ENCODE assay signal across 21 cellular contexts in genomic region chr3:24299236-24299635, GRCh38.
DNase-seq lines count a peak whose midpoint lies in the region; ATAC-seq and FAIRE-seq lines count a peak whose summit lies in the region.
"Had no signal": no experiment of that assay in that cellular context is flagged by ENCODE, and none has a peak within 500 bp of the region (broad histone marks: within the 10 kb centered on the region; RNA-seq: fewer than 3 reads in every experiment).

No MANE protein-coding gene starts in this region.

- no peak overlapping the region for H2BK5ac ChIP-seq in mesenchymal stem cell (ENCODE audit: low read depth, low read length, poor library complexity, severe bottlenecking)

- no peak overlapping the region for H2BK15ac ChIP-seq in mesenchymal stem cell (ENCODE audit: low read depth, poor library complexity, severe bottlenecking)

- H2BK120ac ChIP-seq in mesenchymal stem cell (ENCODE audit: low read depth, low read length), result no peak overlapping the region

- H2AK5ac ChIP-seq in mesenchymal stem cell (ENCODE audit: low read length, severe bottlenecking), result no peak overlapping the region

- DNase-seq in COLO829 (ENCODE audit: low spot score) (peak; percentile 64), RCC 7860 (ENCODE audit: low spot score) (peak; percentile 33), dedifferentiated amniotic fluid mesenchymal stem cell (ENCODE audit: extremely low spot score) (peak; percentile 57), mesenchymal stem cell (no peak), G401 (ENCODE audit: low spot score) (no peak), left colon (no peak)
- DNase-seq in activated CD4-positive, alpha-beta T cell treated with anti-CD3 and anti-CD28 coated beads, Interleukin-2, amount 10 ng/mL, durations not matched to agents 7 days and 5 days, result no peak
- no peak for DNase-seq in activated CD4-positive, alpha-beta memory T cell treated with anti-CD3 and anti-CD28 coated beads, Interleukin-2, amount 10 ng/mL, durations not matched to agents 7 days and 5 days
- DNase-seq: activated CD4-positive, CD25-positive, alpha-beta regulatory T cell treated with anti-CD3 and anti-CD28 coated beads, Interleukin-2, amount 50 U/mL, for 72 hours; activated CD8-positive, alpha-beta memory T cell treated with anti-CD3 and anti-CD28 coated beads, Interleukin-2, amount 10 ng/mL, durations not matched to agents 7 days and 5 days; DMS79 treated with DMSO at 0.1 percent for 48 hours; head of caudate nucleus; Karpas-422; lower lobe of right lung; NCI-H1092 treated with DMSO at 0.1 percent for 48 hours; NCI-H2081; NCI-H510A treated with DMSO at 0.1 percent for 48 hours had no signal

- H3K36me3 Mint-ChIP-seq in activated CD4-positive, alpha-beta T cell treated with anti-CD3 and anti-CD28 coated beads, Interleukin-2, amount 10 ng/mL, durations not matched to agents 7 days and 5 days (ENCODE audit: low read depth), result no peaks in the 10 kb centered on the region
- H3K36me3 Mint-ChIP-seq in activated CD4-positive, alpha-beta memory T cell treated with anti-CD3 and anti-CD28 coated beads, Interleukin-2, amount 10 ng/mL, durations not matched to agents 7 days and 5 days (ENCODE audit: low read depth), result no peaks in the 10 kb centered on the region
- H3K36me3 Mint-ChIP-seq: activated CD8-positive, alpha-beta memory T cell treated with anti-CD3 and anti-CD28 coated beads, Interleukin-2, amount 10 ng/mL, durations not matched to agents 7 days and 5 days had no signal

- H3K9ac ChIP-seq in mesenchymal stem cell (ENCODE audit: low read length), result no peak overlapping the region

- H3K4me3 ChIP-seq in mesenchymal stem cell (ENCODE audit: insufficient read depth in 1 of 2, low read depth in 1 of 2, low read length in 2 of 2), result no peak overlapping the region
- H3K4me3 ChIP-seq: cardiac muscle cell, lower lobe of right lung, vagina had no signal

- POLR2A ChIA-PET in activated CD4-positive, alpha-beta T cell treated with anti-CD3 and anti-CD28 coated beads, Interleukin-2, amount 10 ng/mL, durations not matched to agents 7 days and 5 days (lab: Charles Lee), result no interaction called here
- POLR2A ChIA-PET in activated CD4-positive, alpha-beta memory T cell treated with anti-CD3 and anti-CD28 coated beads, Interleukin-2, amount 10 ng/mL, durations not matched to agents 7 days and 5 days (lab: Charles Lee), result no interaction called here

- no peak for ATAC-seq in left colon
- ATAC-seq: activated CD8-positive, alpha-beta memory T cell treated with anti-CD3 and anti-CD28 coated beads, Interleukin-2, amount 10 ng/mL, durations not matched to agents 7 days and 5 days; lower lobe of right lung had no signal

- H2BK12ac ChIP-seq in mesenchymal stem cell (ENCODE audit: low read length in 2 of 2), result no peak overlapping the region

- H3K23ac ChIP-seq in mesenchymal stem cell (ENCODE audit: low read length in 2 of 2), result no peak overlapping the region

- WGBS in mesenchymal stem cell, result 100% methylated on average over 1 of the region's 1 CpG

- peaks cover 4% of the 10 kb centered on the region for H3K9me3 ChIP-seq in mesenchymal stem cell (ENCODE audit: control insufficient read depth, low read length)
- H3K9me3 ChIP-seq: lower lobe of right lung, neutrophil, vagina had no signal

- intact Hi-C loops in left colon (cut with DNase I, micrococcal nuclease), result no loop called here

- H4K91ac ChIP-seq in mesenchymal stem cell (ENCODE audit: low read length), result no peak overlapping the region

- CTCF ChIA-PET in activated CD4-positive, alpha-beta T cell treated with anti-CD3 and anti-CD28 coated beads, Interleukin-2, amount 10 ng/mL, durations not matched to agents 7 days and 5 days (lab: Charles Lee), result no interaction called here
- CTCF ChIA-PET in activated CD4-positive, alpha-beta memory T cell treated with anti-CD3 and anti-CD28 coated beads, Interleukin-2, amount 10 ng/mL, durations not matched to agents 7 days and 5 days (lab: Charles Lee), result no interaction called here

- no peak overlapping the region for H3K18ac ChIP-seq in mesenchymal stem cell (ENCODE audit: low read depth in 1 of 2, low read length in 2 of 2)

- no peaks in the 10 kb centered on the region for H3K27me3 ChIP-seq in mesenchymal stem cell (ENCODE audit: control insufficient read depth in 1 of 2, insufficient read depth in 1 of 2, low read length in 2 of 2)
- H3K27me3 ChIP-seq: cardiac muscle cell, neutrophil, vagina had no signal

- no peak overlapping the region for H3K4ac ChIP-seq in mesenchymal stem cell (ENCODE audit: low read depth in 1 of 2, low read length in 2 of 2)

- H2AFZ ChIP-seq in mesenchymal stem cell (ENCODE audit: low read depth, low read length), result no peak overlapping the region

- H3K14ac ChIP-seq in mesenchymal stem cell (ENCODE audit: low read length in 2 of 2), result no peak overlapping the region

- in situ Hi-C loops in G401 (cut with HindIII; ENCODE audit: low sequenced_read_pairs), result no loop called here

- peaks cover 9% of the 10 kb centered on the region for H3K4me1 ChIP-seq in mesenchymal stem cell (ENCODE audit: control insufficient read depth, insufficient read depth, low read depth, low read length)
- H3K4me1 ChIP-seq: lower lobe of right lung, vagina had no signal

- peak overlapping the region; percentile 56 for H3K27ac ChIP-seq in mesenchymal stem cell (ENCODE audit: low read length, poor library complexity, severe bottlenecking)
- H3K27ac ChIP-seq: cardiac muscle cell, lower lobe of right lung, neutrophil, vagina had no signal

- no peak overlapping the region for H4K8ac ChIP-seq in mesenchymal stem cell (ENCODE audit: low read length)

- H3K4me3 Mint-ChIP-seq in activated CD4-positive, alpha-beta T cell treated with anti-CD3 and anti-CD28 coated beads, Interleukin-2, amount 10 ng/mL, durations not matched to agents 7 days and 5 days, result no peak overlapping the region
- H3K4me3 Mint-ChIP-seq in activated CD4-positive, alpha-beta memory T cell treated with anti-CD3 and anti-CD28 coated beads, Interleukin-2, amount 10 ng/mL, durations not matched to agents 7 days and 5 days, result no peak overlapping the region
- H3K4me3 Mint-ChIP-seq: activated CD8-positive, alpha-beta memory T cell treated with anti-CD3 and anti-CD28 coated beads, Interleukin-2, amount 10 ng/mL, durations not matched to agents 7 days and 5 days had no signal

- no peaks in the 10 kb centered on the region for H3K9me3 Mint-ChIP-seq in activated CD4-positive, alpha-beta T cell treated with anti-CD3 and anti-CD28 coated beads, Interleukin-2, amount 10 ng/mL, durations not matched to agents 7 days and 5 days
- no peaks in the 10 kb centered on the region for H3K9me3 Mint-ChIP-seq in activated CD4-positive, alpha-beta memory T cell treated with anti-CD3 and anti-CD28 coated beads, Interleukin-2, amount 10 ng/mL, durations not matched to agents 7 days and 5 days
- H3K9me3 Mint-ChIP-seq: activated T-helper 2 cell treated with anti-CD3 and anti-CD28 coated beads, Interferon-gamma antibody, Interleukin-2, Interleukin-4, amounts not matched to agents 10 μg/mL and 5 μg/mL and 100 μg/mL, durations not matched to agents 14 hours and 24 hours and 36 hours had no signal

- no peak overlapping the region for H3K4me2 ChIP-seq in mesenchymal stem cell (ENCODE audit: low read length, poor library complexity, severe bottlenecking)

- no peak for FAIRE-seq in RCC 7860 (lab: Jason Lieb, UNC)

- no peaks in the 10 kb centered on the region for H3K4me1 Mint-ChIP-seq in activated CD4-positive, alpha-beta T cell treated with anti-CD3 and anti-CD28 coated beads, Interleukin-2, amount 10 ng/mL, durations not matched to agents 7 days and 5 days
- no peaks in the 10 kb centered on the region for H3K4me1 Mint-ChIP-seq in activated CD4-positive, alpha-beta memory T cell treated with anti-CD3 and anti-CD28 coated beads, Interleukin-2, amount 10 ng/mL, durations not matched to agents 7 days and 5 days
- H3K4me1 Mint-ChIP-seq: activated CD8-positive, alpha-beta memory T cell treated with anti-CD3 and anti-CD28 coated beads, Interleukin-2, amount 10 ng/mL, durations not matched to agents 7 days and 5 days had no signal

- peaks cover 3% of the 10 kb centered on the region for H3K79me1 ChIP-seq in mesenchymal stem cell (replicated peaks; ENCODE audit: low read length, poor library complexity, severe bottlenecking)

- no peaks in the 10 kb centered on the region for H3K36me3 ChIP-seq in mesenchymal stem cell (ENCODE audit: control insufficient read depth in 1 of 2, insufficient read depth in 2 of 2, low read depth in 1 of 2, low read length in 2 of 2)
- H3K36me3 ChIP-seq: cardiac muscle cell, lower lobe of right lung, neutrophil had no signal

- no peaks in the 10 kb centered on the region for H3K27me3 Mint-ChIP-seq in activated CD4-positive, alpha-beta T cell treated with anti-CD3 and anti-CD28 coated beads, Interleukin-2, amount 10 ng/mL, durations not matched to agents 7 days and 5 days
- H3K27me3 Mint-ChIP-seq in activated CD4-positive, alpha-beta memory T cell treated with anti-CD3 and anti-CD28 coated beads, Interleukin-2, amount 10 ng/mL, durations not matched to agents 7 days and 5 days, result no peaks in the 10 kb centered on the region
- H3K27me3 Mint-ChIP-seq: activated CD8-positive, alpha-beta memory T cell treated with anti-CD3 and anti-CD28 coated beads, Interleukin-2, amount 10 ng/mL, durations not matched to agents 7 days and 5 days had no signal

- no peak overlapping the region for H3K27ac Mint-ChIP-seq in activated CD4-positive, alpha-beta T cell treated with anti-CD3 and anti-CD28 coated beads, Interleukin-2, amount 10 ng/mL, durations not matched to agents 7 days and 5 days
- no peak overlapping the region for H3K27ac Mint-ChIP-seq in activated CD4-positive, alpha-beta memory T cell treated with anti-CD3 and anti-CD28 coated beads, Interleukin-2, amount 10 ng/mL, durations not matched to agents 7 days and 5 days
- H3K27ac Mint-ChIP-seq: activated CD8-positive, alpha-beta memory T cell treated with anti-CD3 and anti-CD28 coated beads, Interleukin-2, amount 10 ng/mL, durations not matched to agents 7 days and 5 days; activated T-helper 2 cell treated with anti-CD3 and anti-CD28 coated beads, Interferon-gamma antibody, Interleukin-2, Interleukin-4, amounts not matched to agents 10 μg/mL and 5 μg/mL and 100 μg/mL, durations not matched to agents 14 hours and 24 hours and 36 hours had no signal

Comparison
In these comparisons a context has a peak if more than half of its experiments do, and no peak if none do; other contexts are left out.
1. DNase-seq: peak in COLO829 (single experiment), RCC 7860 (single experiment) and dedifferentiated amniotic fluid mesenchymal stem cell (single experiment); none in mesenchymal stem cell (single experiment), activated CD4-positive, alpha-beta T cell treated with anti-CD3 and anti-CD28 coated beads, Interleukin-2, amount 10 ng/mL, durations not matched to agents 7 days and 5 days (single experiment), G401 (single experiment), activated CD4-positive, alpha-beta memory T cell treated with anti-CD3 and anti-CD28 coated beads, Interleukin-2, amount 10 ng/mL, durations not matched to agents 7 days and 5 days (single experiment) and left colon (0 of 2).